8 cellular contexts compared by ENCODE assay signal in the genomic region with DNA sequence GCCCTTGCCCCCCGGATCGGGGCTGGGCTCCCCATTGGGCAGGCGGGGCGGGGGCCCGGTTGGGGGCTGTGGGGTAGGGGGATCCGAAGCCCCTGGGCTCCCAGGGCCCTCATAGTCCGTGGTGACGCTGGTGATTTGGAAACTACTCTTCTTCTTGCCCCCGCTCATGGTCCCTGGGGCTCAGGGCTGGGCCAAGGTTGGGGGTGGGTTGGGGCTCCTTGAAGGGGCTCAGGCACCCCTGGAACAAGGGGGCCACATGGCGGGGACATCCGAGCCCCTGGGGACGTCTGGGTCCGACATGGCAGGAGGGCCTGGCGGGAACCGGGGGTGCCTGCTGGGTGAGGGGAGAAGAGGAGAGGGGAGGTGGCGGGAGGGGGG.
A peak's percentile ranks its signal among the peaks of the same experiment; 100 is the strongest.
DNase-seq lines count a peak whose midpoint lies in the region; ATAC-seq and TF ChIP-seq lines count a peak whose summit lies in the region.

No MANE protein-coding gene starts in this region.

- no peak for TF ChIP-seq POLR2A in NB4 (IDR thresholded peaks at IDR 0.05; ENCODE audit: extremely low read depth, insufficient read length)

- H3K9me3 ChIP-seq in BLaER1 treated with 17β-estradiol and CSF1 and Interleukin-3, amounts not matched to agents 10 nM and 100 nM (replicated peaks in 1 of 11) = no peaks in the 10 kb centered on the region
- H3K9me3 ChIP-seq in endocrine pancreas (ENCODE audit: control insufficient read depth, low read length) = no peaks in the 10 kb centered on the region
- H3K9me3 ChIP-seq in neuron (ENCODE audit: low read length) = no peaks in the 10 kb centered on the region

- peak overlapping the region; percentile 64 to 93 (median 89); a peak in 21 of 22 replicates for H3K27ac ChIP-seq in BLaER1 treated with 17β-estradiol and CSF1 and Interleukin-3, amounts not matched to agents 10 nM and 100 nM

- no peak for DNase-seq in NB4 (ENCODE audit: low read depth)
- no peak for DNase-seq in stimulated activated CD4-positive, alpha-beta T cell treated with anti-CD3 and anti-CD28 coated beads, Interleukin-4, amount 100 ng/mL, for 4 hours
- no peak for DNase-seq in SHP77 treated with DMSO at 0.1 percent for 48 hours (lab: John Stamatoyannopoulos, UW)
- no peak for DNase-seq in activated CD4-positive, alpha-beta T cell treated with anti-CD3 and anti-CD28 coated beads for 4 hours

- H3K36me3 ChIP-seq in BLaER1 treated with 17β-estradiol and CSF1 and Interleukin-3, amounts not matched to agents 10 nM and 100 nM = peaks cover 15 to 46% (median 37%) of the 10 kb centered on the region in 11 experiments
- H3K36me3 ChIP-seq in endocrine pancreas (ENCODE audit: control insufficient read depth, insufficient read depth, low read length) (no peaks in the 10 kb centered on the region), neuron (ENCODE audit: insufficient read depth, low read length) (peaks cover 6% of the 10 kb centered on the region)

- peak overlapping the region; percentile 97 to 100 (median 99) for H3K4me2 ChIP-seq in BLaER1 treated with 17β-estradiol and CSF1 and Interleukin-3, amounts not matched to agents 10 nM and 100 nM

- no peak for ATAC-seq in HG03442 (IDR thresholded peaks at IDR 0.05; ENCODE audit: unreplicated experiment)

- TF ChIP-seq CTCF in NB4 (IDR thresholded peaks at IDR 0.05; ENCODE audit: low read depth, low read length) = no peak

- no peaks in the 10 kb centered on the region for H3K27me3 ChIP-seq in BLaER1 treated with 17β-estradiol and CSF1 and Interleukin-3, amounts not matched to agents 10 nM and 100 nM
- H3K27me3 ChIP-seq in endocrine pancreas (ENCODE audit: control insufficient read depth, insufficient read depth, low read length) (no peaks in the 10 kb centered on the region), neuron (ENCODE audit: insufficient read depth, low read length) (no peaks in the 10 kb centered on the region)

- H4K20me1 ChIP-seq in BLaER1 treated with 17β-estradiol and CSF1 and Interleukin-3, amounts not matched to agents 10 nM and 100 nM = peaks cover 48 to 54% (median 49%) of the 10 kb centered on the region in 11 experiments

- H3K9ac ChIP-seq in BLaER1 treated with 17β-estradiol and CSF1 and Interleukin-3, amounts not matched to agents 10 nM and 100 nM = peak overlapping the region; percentile 87 to 97 (median 92)
- H3K9ac ChIP-seq in endocrine pancreas (ENCODE audit: control insufficient read depth, insufficient read depth, low read length) = peak overlapping the region; percentile 10

- H3K4me3 ChIP-seq in BLaER1 treated with 17β-estradiol and CSF1 and Interleukin-3, amounts not matched to agents 10 nM and 100 nM = peak overlapping the region; percentile 74 to 100 (median 96)
- H3K4me3 ChIP-seq in NB4 (ENCODE audit: low read depth, low read length) = peak overlapping the region; percentile 98
- H3K4me3 ChIP-seq in endocrine pancreas (ENCODE audit: control insufficient read depth, insufficient read depth, low read length) = no peak overlapping the region
- peak overlapping the region; percentile 85 for H3K4me3 ChIP-seq in neuron (ENCODE audit: low read length)

- H2AFZ ChIP-seq in neuron (ENCODE audit: low read depth, low read length) = no peak overlapping the region

- H3K4me1 ChIP-seq in BLaER1 treated with 17β-estradiol and CSF1 and Interleukin-3, amounts not matched to agents 10 nM and 100 nM = peaks cover 55 to 81% (median 76%) of the 10 kb centered on the region in 10 experiments
- H3K4me1 ChIP-seq in endocrine pancreas (ENCODE audit: control insufficient read depth, insufficient read depth, low read length) = no peaks in the 10 kb centered on the region
- peaks cover 37% of the 10 kb centered on the region for H3K4me1 ChIP-seq in neuron (ENCODE audit: insufficient read depth, low read length)
